In genomic region chrX:134418317-134419113, GRCh38 we compare ENCODE assay signal across 11 cellular contexts.
"Had no signal": no experiment of that assay in that cellular context is flagged by ENCODE, and none has a peak within 500 bp of the region (broad histone marks: within the 10 kb centered on the region; RNA-seq: fewer than 3 reads in every experiment).

No MANE protein-coding gene starts in this region.

- H3K9ac ChIP-seq: neural progenitor cell had no signal

- H3K4me1 ChIP-seq: heart left ventricle, left ventricle myocardium inferior, neural progenitor cell, upper lobe of left lung had no signal

- H3K27ac ChIP-seq: heart left ventricle, left ventricle myocardium inferior, neural progenitor cell, upper lobe of left lung had no signal

- H3K4me3 ChIP-seq: heart left ventricle, left ventricle myocardium inferior, neural progenitor cell, upper lobe of left lung had no signal

- H3K9me3 ChIP-seq: heart left ventricle, left ventricle myocardium inferior, upper lobe of left lung had no signal

- H3K27me3 ChIP-seq: heart left ventricle, neural progenitor cell, upper lobe of left lung had no signal

- DNase-seq: activated CD4-positive, alpha-beta T cell treated with anti-CD3 and anti-CD28 coated beads, Interleukin-2, amount 50 U/mL, for 1 hour; activated effector memory CD4-positive, alpha-beta T cell treated with Interleukin-2 at 50 U/mL for 16 hours; activated T-cell treated with anti-CD3 and anti-CD28 coated beads, Interleukin-2, amount 50 U/mL, for 24 hours; amniotic stem cell; cerebellar nuclear complex; heart left ventricle; left ventricle myocardium inferior; posterior cingulate gyrus; stimulated activated naive CD4-positive, alpha-beta T cell treated with Interleukin-2 at 50 U/mL for 16 hours; upper lobe of left lung had no signal
